11 cellular contexts compared by ENCODE assay signal in genomic region chr15:77027697-77028450, GRCh38. TPM values are rescaled to one million over a fixed set of nuclear protein-coding genes. Genes with fewer than 3 reads are reported as not detected.
A peak's percentile ranks its signal among the peaks of the same experiment; 100 is the strongest.
DNase-seq lines count a peak whose midpoint lies in the region; ATAC-seq and TF ChIP-seq lines count a peak whose summit lies in the region.
"Had no signal": no experiment of that assay in that cellular context is flagged by ENCODE, and none has a peak within 500 bp of the region (broad histone marks: within the 10 kb centered on the region; RNA-seq: fewer than 3 reads in every experiment).

No MANE protein-coding gene starts in this region.

- H3K9me2 ChIP-seq in GM23338 (ENCODE audit: insufficient read depth) = no peaks in the 10 kb centered on the region

- H3K79me2 ChIP-seq in GM23338 (replicated peaks; ENCODE audit: insufficient read depth) = no peaks in the 10 kb centered on the region

- WGBS in body of pancreas, 2 donors = 32 to 38% methylated on average over 22 to 44 of the region's 45 CpGs

- peaks cover 5% of the 10 kb centered on the region for H3K4me1 Mint-ChIP-seq in GM23338

- H3K27me3 Mint-ChIP-seq in GM23338 (ENCODE audit: insufficient read depth, low read depth, poor library complexity) = peaks cover 32% of the 10 kb centered on the region

- TF ChIP-seq CTCF in GM23338 (conservative IDR thresholded peaks at IDR 0.05; ENCODE audit: low read depth in 2 of 2) = no peak
- no peak for TF ChIP-seq CTCF in body of pancreas (IDR thresholded peaks at IDR 0.05)

- H3K27ac Mint-ChIP-seq in GM23338 = no peak overlapping the region

- peak overlapping the region; percentile 96 for H2AFZ ChIP-seq in GM23338

- peak overlapping the region; percentile 68 for H3K4me3 ChIP-seq in GM23338
- no peak overlapping the region for H3K4me3 ChIP-seq in body of pancreas
- peak overlapping the region; percentile 2 to 49 (median 29) for H3K4me3 ChIP-seq in skeletal muscle tissue (ENCODE audit: low read length in 3 of 3)

- H3K9me3 ChIP-seq in body of pancreas = no peaks in the 10 kb centered on the region
- no peaks in the 10 kb centered on the region for H3K9me3 ChIP-seq in skeletal muscle tissue (ENCODE audit: control insufficient read depth in 3 of 3, low read length in 3 of 3)

- H3K36me3 Mint-ChIP-seq in GM23338 (ENCODE audit: low read depth) = no peaks in the 10 kb centered on the region

- no peak overlapping the region for H3K9ac ChIP-seq in skeletal muscle tissue (ENCODE audit: low read depth in 1 of 3, low read length in 3 of 3)

- H3K4me2 ChIP-seq in GM23338 = peak overlapping the region; percentile 86

- DNase-seq in GM23338 (ENCODE audit: low spot score) (peak; percentile 69), body of pancreas (peak in 3 of 4 donors; percentile 32 to 61 (median 56)), iPS-NIHi7 (ENCODE audit: extremely low spot score) (peak; percentile 80), KG1 (lab: John Stamatoyannopoulos, UW) (no peak), DMS153 (lab: John Stamatoyannopoulos, UW) (no peak)
- DNase-seq: activated CD4-positive, CD25-positive, alpha-beta regulatory T cell; midbrain had no signal

- H3K4me1 ChIP-seq in GM23338 (ENCODE audit: insufficient read depth) (no peaks in the 10 kb centered on the region; the same call in 1 of the 2 replicates), body of pancreas (peaks cover 16% of the 10 kb centered on the region), skeletal muscle tissue (ENCODE audit: control insufficient read depth in 3 of 3, insufficient read depth in 3 of 3, low read length in 3 of 3) (peaks cover 4 to 36% (median 17%) of the 10 kb centered on the region in 3 donors)

- H3K4me3 Mint-ChIP-seq in GM23338 = peak overlapping the region; percentile 71; the same call in 2 of the 3 replicates

- no peak for TF ChIP-seq POLR2A in body of pancreas (IDR thresholded peaks at IDR 0.05)

- H4K20me1 ChIP-seq in GM23338 (replicated peaks; ENCODE audit: insufficient read depth) = no peaks in the 10 kb centered on the region

- H3F3A ChIP-seq in GM23338 (replicated peaks; ENCODE audit: low read depth) = no peaks in the 10 kb centered on the region

- H3K27ac ChIP-seq in GM23338 (ENCODE audit: low read depth) (no peak overlapping the region), body of pancreas (no peak overlapping the region), skeletal muscle tissue (ENCODE audit: low read depth, low read length) (no peak overlapping the region)

- intact Hi-C loops in body of pancreas (cut with DNase I) = loop anchor here (10.0 kb wide), 1 partner anchor 517 kb away; no protein-coding TSS in a partner anchor

- no peaks in the 10 kb centered on the region; the same call in 2 of the 3 replicates for H3K9me3 Mint-ChIP-seq in GM23338

- H3K27me3 ChIP-seq in GM23338 (ENCODE audit: insufficient read depth) (0 out of 2 replicates have a peak, but pooled peaks cover 4% of the 10 kb centered on the region), body of pancreas (no peaks in the 10 kb centered on the region), skeletal muscle tissue (ENCODE audit: control insufficient read depth in 3 of 3, insufficient read depth in 3 of 3, low read length in 3 of 3) (peaks cover 0 to 4% (median 0%) of the 10 kb centered on the region in 3 donors)

- peak; percentile 68 for ATAC-seq in GM23338
- ATAC-seq in body of pancreas = peak; percentile 34
- no peak for ATAC-seq in GM19452 (IDR thresholded peaks at IDR 0.05; ENCODE audit: unreplicated experiment)
- ATAC-seq in GM21367 (IDR thresholded peaks at IDR 0.05; ENCODE audit: unreplicated experiment) = no peak

- H3K36me3 ChIP-seq in GM23338 (ENCODE audit: insufficient read depth) (no peaks in the 10 kb centered on the region), body of pancreas (replicated peaks in 1 of 2; ENCODE audit: insufficient read depth in 1 of 2, low read depth in 2 of 2) (no peaks in the 10 kb centered on the region), skeletal muscle tissue (ENCODE audit: control insufficient read depth in 3 of 3, insufficient read depth in 3 of 3, low read length in 3 of 3) (no peaks in the 10 kb centered on the region)

TF ChIP-seq in GM23338, 12 proteins besides CTCF, POLR2A, EP300 and RAD21:
- no peak for TF ChIP-seq CREB1 (CRISPR knock-in tag; IDR thresholded peaks at IDR 0.05; ENCODE audit: low read depth)
- TF ChIP-seq STAT1 (IDR thresholded peaks at IDR 0.05; ENCODE audit: unreplicated experiment) = no peak
- TF ChIP-seq POLR2AphosphoS5 (IDR thresholded peaks at IDR 0.05; ENCODE audit: low read depth) = peak; percentile 46

RNA-seq across cellular contexts. Expression of gene PSTPIP1, which starts 32.9 kb away (rescaled TPM):
- 0.19 and 0.80 TPM in 2 replicates for total RNA-seq in GM23338 (2014; rRNA removed; shearing (Covaris generic))
- 3.7 TPM in 2 replicates for polyA plus RNA-seq in GM23338 (2016; fragmentation: Nextera tagmentation; extraction: Ambion mirVana)
- 1 to 10 TPM; 3.3 to 3.6 TPM for total RNA-seq in body of pancreas
- 2.1 TPM for total RNA-seq in skeletal muscle tissue
- total RNA-seq: HT1080 had no signal

RNA-seq across cellular contexts. Expression of gene TSPAN3, which starts 43.0 kb away (rescaled TPM):
- total RNA-seq in GM23338 (2014; rRNA removed; shearing (Covaris generic)) = 135 and 159 TPM in 2 replicates
- polyA plus RNA-seq in GM23338 (2016; fragmentation: Nextera tagmentation; extraction: Ambion mirVana) = 72.2 and 72.5 TPM in 2 replicates
- total RNA-seq in body of pancreas = 100 to 1,000 TPM in 1 of 2 donors, 10 to 100 TPM in 1; 99.1 to 118 TPM
- 236 TPM for total RNA-seq in skeletal muscle tissue

Comparison
In these comparisons a context has a peak if more than half of its experiments do, and no peak if none do; other contexts are left out.
1. ATAC-seq: peak in GM23338 (single experiment) and body of pancreas (single experiment); none in GM19452 (single experiment) and GM21367 (single experiment).
2. DNase-seq: peak in GM23338 (single experiment), body of pancreas (3 of 4) and iPS-NIHi7 (single experiment); none in KG1 (single experiment) and DMS153 (single experiment).
3. H3K4me3 ChIP-seq: peak in GM23338 (single experiment) and skeletal muscle tissue (3 of 3); none in body of pancreas (0 of 2).